Comparison of ENCODE assay signal across 8 cellular contexts in genomic region chr11:8813658-8814057, GRCh38.
DNase-seq lines count a peak whose midpoint lies in the region; ATAC-seq and TF ChIP-seq lines count a peak whose summit lies in the region.

No MANE protein-coding gene starts in this region.

- ATAC-seq in GM21423 (IDR thresholded peaks at IDR 0.05; ENCODE audit: unreplicated experiment) (peak; percentile 60), RWPE2 (ENCODE audit: low read depth) (peak; percentile 40), right cardiac atrium (peak; percentile 64 to 68), GM18861 (IDR thresholded peaks at IDR 0.05; ENCODE audit: unreplicated experiment) (no peak)

- peaks cover 7 to 21% of the 10 kb centered on the region in 2 donors for H3K27me3 Mint-ChIP-seq in CD8-positive, alpha-beta memory T cell

- H3K4me3 Mint-ChIP-seq in CD8-positive, alpha-beta memory T cell = no peak overlapping the region

- H3K4me1 Mint-ChIP-seq in CD8-positive, alpha-beta memory T cell = peaks cover 4 to 9% (median 9%) of the 10 kb centered on the region in 3 donors

- 17 to 50% (median 24%) methylated on average over 1 of the region's 1 CpG for WGBS in adrenal gland, 4 donors
- WGBS in right cardiac atrium = 14% methylated on average over 1 of the region's 1 CpG

- TF ChIP-seq POLR2A in adrenal gland (IDR thresholded peaks at IDR 0.05) = no peak

- POLR2A ChIA-PET in CD8-positive, alpha-beta memory T cell (lab: Charles Lee) = interaction anchor here (0.6 kb wide), 1 partner anchor 125 kb away, joined by 3 read pairs; no protein-coding TSS in a partner anchor

- no peaks in the 10 kb centered on the region for H3K36me3 ChIP-seq in CD8-positive, alpha-beta memory T cell (ENCODE audit: insufficient read depth, low read length)
- H3K36me3 ChIP-seq in RWPE2 (ENCODE audit: low read depth) (no peaks in the 10 kb centered on the region), adrenal gland (replicated peaks in 1 of 2) (no peaks in the 10 kb centered on the region)

- no peaks in the 10 kb centered on the region for H3K36me3 Mint-ChIP-seq in CD8-positive, alpha-beta memory T cell

- no peaks in the 10 kb centered on the region for H3K9me3 ChIP-seq in CD8-positive, alpha-beta memory T cell (ENCODE audit: low read length)
- H3K9me3 ChIP-seq in RWPE2 (ENCODE audit: severe bottlenecking) (no peaks in the 10 kb centered on the region), adrenal gland (replicated peaks in 1 of 3) (no peaks in the 10 kb centered on the region), right cardiac atrium (ENCODE audit: control insufficient read depth, low read length) (no peaks in the 10 kb centered on the region)

- TF ChIP-seq CTCF in RWPE2 (IDR thresholded peaks at IDR 0.05; ENCODE audit: poor library complexity, severe bottlenecking) (peak; percentile 92), adrenal gland (IDR thresholded peaks at IDR 0.05) (peak; percentile 62 to 82 (median 78))

- intact Hi-C loops in adrenal gland (cut with DNase I) = no loop called here
- intact Hi-C loops in right cardiac atrium (cut with DNase I) = loop anchor here in 2 of 4 donors (2.0 kb wide), 2 partner anchors 125 to 127 kb away; no protein-coding TSS in a partner anchor

- no peak overlapping the region for H3K4me3 ChIP-seq in CD8-positive, alpha-beta memory T cell (ENCODE audit: low read length)
- no peak overlapping the region for H3K4me3 ChIP-seq in RWPE2 (ENCODE audit: severe bottlenecking)
- no peak overlapping the region for H3K4me3 ChIP-seq in adrenal gland
- H3K4me3 ChIP-seq in right cardiac atrium (ENCODE audit: low read length) = no peak overlapping the region

- no peaks in the 10 kb centered on the region for H3K9me3 Mint-ChIP-seq in CD8-positive, alpha-beta memory T cell

- H3K27ac Mint-ChIP-seq in CD8-positive, alpha-beta memory T cell = no peak overlapping the region

- DNase-seq in CD8-positive, alpha-beta memory T cell = peak in 4 of 5 donors; percentile 3 to 52 (median 6)
- peak; percentile 91 for DNase-seq in LHCN-M2 (ENCODE audit: low read depth)
- no peak for DNase-seq in RWPE2 (ENCODE audit: low spot score)
- DNase-seq in adrenal gland = peak; percentile 68 to 85 (median 73)
- DNase-seq in right cardiac atrium = peak; percentile 75 to 88 (median 82)
- DNase-seq in putamen (ENCODE audit: low spot score) = peak; percentile 59

- CTCF ChIA-PET in CD8-positive, alpha-beta memory T cell (lab: Charles Lee) = no interaction called here

- H3K4me1 ChIP-seq in CD8-positive, alpha-beta memory T cell (ENCODE audit: insufficient read depth, low read length) = peaks cover 5% of the 10 kb centered on the region
- H3K4me1 ChIP-seq in RWPE2 (ENCODE audit: insufficient read depth, poor library complexity, severe bottlenecking) = peaks cover 41% of the 10 kb centered on the region
- peaks cover 44 to 53% of the 10 kb centered on the region in 2 donors for H3K4me1 ChIP-seq in adrenal gland (replicated peaks in 1 of 2)
- peaks cover 3% of the 10 kb centered on the region for H3K4me1 ChIP-seq in right cardiac atrium (ENCODE audit: control insufficient read depth, insufficient read depth, low read length)

- no peak overlapping the region for H3K27ac ChIP-seq in CD8-positive, alpha-beta memory T cell (ENCODE audit: low read depth, low read length)
- peak overlapping the region; percentile 99 for H3K27ac ChIP-seq in RWPE2 (ENCODE audit: poor library complexity, severe bottlenecking)
- H3K27ac ChIP-seq in adrenal gland = peak overlapping the region in 3 of 5 donors; percentile 31 to 78 (median 76)
- H3K27ac ChIP-seq in right cardiac atrium (ENCODE audit: low read length) = peak overlapping the region; percentile 11

- H3K27me3 ChIP-seq in CD8-positive, alpha-beta memory T cell (ENCODE audit: insufficient read depth, low read length, poor library complexity, severe bottlenecking) = peaks cover 5% of the 10 kb centered on the region
- no peaks in the 10 kb centered on the region for H3K27me3 ChIP-seq in RWPE2 (ENCODE audit: insufficient read depth, poor library complexity, severe bottlenecking)
- no peaks in the 10 kb centered on the region for H3K27me3 ChIP-seq in adrenal gland
- no peaks in the 10 kb centered on the region for H3K27me3 ChIP-seq in right cardiac atrium (ENCODE audit: control insufficient read depth, insufficient read depth)
